In genomic region chr6:158567871-158568401, GRCh38 we compare ENCODE assay signal across 11 cellular contexts. TPM values are rescaled to one million over a fixed set of nuclear protein-coding genes. Genes with fewer than 3 reads are reported as not detected.
DNase-seq lines count a peak whose midpoint lies in the region; ATAC-seq and TF ChIP-seq lines count a peak whose summit lies in the region.
"Had no signal": no experiment of that assay in that cellular context is flagged by ENCODE, and none has a peak within 500 bp of the region (broad histone marks: within the 10 kb centered on the region; RNA-seq: fewer than 3 reads in every experiment).

No MANE protein-coding gene starts in this region.

- no peak overlapping the region for H2AFZ ChIP-seq in GM23338

- TF ChIP-seq CTCF in GM23338 (conservative IDR thresholded peaks at IDR 0.05; ENCODE audit: low read depth in 2 of 2) (no peak), coronary artery (IDR thresholded peaks at IDR 0.05) (no peak)

- peaks cover 33% of the 10 kb centered on the region for H4K20me1 ChIP-seq in GM23338 (replicated peaks; ENCODE audit: insufficient read depth)

- H3K27me3 Mint-ChIP-seq in GM23338 (ENCODE audit: insufficient read depth, low read depth, poor library complexity): peaks cover 7% of the 10 kb centered on the region
- no peaks in the 10 kb centered on the region for H3K27me3 Mint-ChIP-seq in T-helper 1 cell treated with Interleukin-12 subunit alpha and Interleukin-12 subunit beta and Interleukin-4 antibody, amounts not matched to agents 30 μg/mL and 1 μg/mL, for 36 hours (ENCODE audit: low read depth)
- no peaks in the 10 kb centered on the region for H3K27me3 Mint-ChIP-seq in natural killer cell treated with Interleukin-12 subunit alpha and Interleukin-12 subunit beta and Interleukin-15 and Interleukin-18, amount 100 ng/mL, for 72 hours

- DNase-seq in GM23338 (ENCODE audit: low spot score) (no peak), coronary artery (ENCODE audit: low spot score) (peak; percentile 47), KG1 (lab: John Stamatoyannopoulos, UW) (no peak), SKM-1 (lab: John Stamatoyannopoulos, UW; ENCODE audit: unreplicated experiment) (no peak)
- DNase-seq in natural killer cell treated with Interleukin-12 subunit alpha and Interleukin-12 subunit beta and Interleukin-15 and Interleukin-18, amount 100 ng/mL, for 72 hours (ENCODE audit: low spot score): no peak
- DNase-seq: lower lobe of right lung, PC-3 had no signal

- H3K4me1 ChIP-seq in GM23338 (ENCODE audit: insufficient read depth): peaks cover 3% of the 10 kb centered on the region; the same call in 1 of the 2 replicates

- H3F3A ChIP-seq in GM23338 (replicated peaks; ENCODE audit: low read depth): 0 out of 2 replicates have a peak, but pooled peaks cover 3% of the 10 kb centered on the region

- H3K27ac ChIP-seq in GM23338 (ENCODE audit: low read depth) (no peak overlapping the region), coronary artery (no peak overlapping the region)
- H3K27ac ChIP-seq: lower lobe of right lung, tibial nerve had no signal

- no peaks in the 10 kb centered on the region for H3K36me3 ChIP-seq in GM23338 (ENCODE audit: insufficient read depth)

- H3K27me3 ChIP-seq in GM23338 (ENCODE audit: insufficient read depth): no peaks in the 10 kb centered on the region
- H3K27me3 ChIP-seq: tibial nerve had no signal

- H3K36me3 Mint-ChIP-seq in GM23338 (ENCODE audit: low read depth): peaks cover 12% of the 10 kb centered on the region
- peaks cover 19% of the 10 kb centered on the region for H3K36me3 Mint-ChIP-seq in T-helper 1 cell treated with Interleukin-12 subunit alpha and Interleukin-12 subunit beta and Interleukin-4 antibody, amounts not matched to agents 30 μg/mL and 1 μg/mL, for 36 hours (ENCODE audit: low read depth)
- H3K36me3 Mint-ChIP-seq in natural killer cell treated with Interleukin-12 subunit alpha and Interleukin-12 subunit beta and Interleukin-15 and Interleukin-18, amount 100 ng/mL, for 72 hours: no peaks in the 10 kb centered on the region

- H3K4me3 ChIP-seq in GM23338 (no peak overlapping the region), coronary artery (no peak overlapping the region)
- H3K4me3 ChIP-seq: lower lobe of right lung, tibial nerve had no signal

- H3K4me2 ChIP-seq in GM23338: no peak overlapping the region

- no peaks in the 10 kb centered on the region for H3K9me3 Mint-ChIP-seq in GM23338
- H3K9me3 Mint-ChIP-seq in T-helper 1 cell treated with Interleukin-12 subunit alpha and Interleukin-12 subunit beta and Interleukin-4 antibody, amounts not matched to agents 30 μg/mL and 1 μg/mL, for 36 hours: no peaks in the 10 kb centered on the region
- no peaks in the 10 kb centered on the region for H3K9me3 Mint-ChIP-seq in natural killer cell treated with Interleukin-12 subunit alpha and Interleukin-12 subunit beta and Interleukin-15 and Interleukin-18, amount 100 ng/mL, for 72 hours

- H3K4me3 Mint-ChIP-seq in GM23338: no peak overlapping the region
- H3K4me3 Mint-ChIP-seq in T-helper 1 cell treated with Interleukin-12 subunit alpha and Interleukin-12 subunit beta and Interleukin-4 antibody, amounts not matched to agents 30 μg/mL and 1 μg/mL, for 36 hours: peak overlapping the region; percentile 76
- peak overlapping the region; percentile 84 for H3K4me3 Mint-ChIP-seq in natural killer cell treated with Interleukin-12 subunit alpha and Interleukin-12 subunit beta and Interleukin-15 and Interleukin-18, amount 100 ng/mL, for 72 hours

- no peak for ATAC-seq in GM23338
- ATAC-seq in natural killer cell treated with Interleukin-12 subunit alpha and Interleukin-12 subunit beta and Interleukin-15 and Interleukin-18, amount 100 ng/mL, for 72 hours: no peak
- no peak for ATAC-seq in GM18858 (IDR thresholded peaks at IDR 0.05; ENCODE audit: unreplicated experiment)
- ATAC-seq in GM19397 (IDR thresholded peaks at IDR 0.05; ENCODE audit: unreplicated experiment): no peak
- ATAC-seq: lower lobe of right lung, PC-3 had no signal

- H3K4me1 Mint-ChIP-seq in GM23338: peaks cover 35% of the 10 kb centered on the region
- H3K4me1 Mint-ChIP-seq in T-helper 1 cell treated with Interleukin-12 subunit alpha and Interleukin-12 subunit beta and Interleukin-4 antibody, amounts not matched to agents 30 μg/mL and 1 μg/mL, for 36 hours (ENCODE audit: low read depth): peaks cover 44% of the 10 kb centered on the region
- peaks cover 78 to 80% of the 10 kb centered on the region in 2 donors for H3K4me1 Mint-ChIP-seq in natural killer cell treated with Interleukin-12 subunit alpha and Interleukin-12 subunit beta and Interleukin-15 and Interleukin-18, amount 100 ng/mL, for 72 hours (ENCODE audit: low read depth in 2 of 2)

- peak overlapping the region; percentile 0; the same call in 1 of the 2 replicates for H3K27ac Mint-ChIP-seq in GM23338
- H3K27ac Mint-ChIP-seq in T-helper 1 cell treated with Interleukin-12 subunit alpha and Interleukin-12 subunit beta and Interleukin-4 antibody, amounts not matched to agents 30 μg/mL and 1 μg/mL, for 36 hours: peak overlapping the region; percentile 94
- H3K27ac Mint-ChIP-seq in natural killer cell treated with Interleukin-12 subunit alpha and Interleukin-12 subunit beta and Interleukin-15 and Interleukin-18, amount 100 ng/mL, for 72 hours: peak overlapping the region; percentile 83 to 87

- H3K79me2 ChIP-seq in GM23338 (replicated peaks; ENCODE audit: insufficient read depth): peaks cover 99% of the 10 kb centered on the region

- no peaks in the 10 kb centered on the region for H3K9me2 ChIP-seq in GM23338 (ENCODE audit: insufficient read depth)

TF ChIP-seq in GM23338, 12 proteins besides CTCF, POLR2A, EP300 and RAD21 (continues in another document):
- TF ChIP-seq JUNB (IDR thresholded peaks at IDR 0.05; ENCODE audit: unreplicated experiment) (no peak), REST (IDR thresholded peaks at IDR 0.05; ENCODE audit: unreplicated experiment) (no peak), ZNF331 (CRISPR knock-in tag; IDR thresholded peaks at IDR 0.05; ENCODE audit: low read depth) (no peak), ETS1 (IDR thresholded peaks at IDR 0.05) (no peak), EZH2 (IDR thresholded peaks at IDR 0.05; ENCODE audit: low read depth, unreplicated experiment) (no peak), EZH2phosphoT487 (IDR thresholded peaks at IDR 0.05; ENCODE audit: unreplicated experiment) (no peak), ZNF114 (CRISPR knock-in tag; IDR thresholded peaks at IDR 0.05) (no peak)

RNA-seq across cellular contexts. Expression of gene TMEM181, which starts 8.0 kb away (rescaled TPM):
- total RNA-seq in GM23338 (2014; rRNA removed; shearing (Covaris generic)): 25.2 and 28.2 TPM in 2 replicates
- polyA plus RNA-seq in GM23338 (2016; fragmentation: Nextera tagmentation; extraction: Ambion mirVana): 11.9 and 12.3 TPM in 2 replicates
- 10 to 100 TPM; 19.6 to 30.9 TPM for total RNA-seq in natural killer cell treated with Interleukin-12 subunit alpha and Interleukin-12 subunit beta and Interleukin-15 and Interleukin-18, amount 100 ng/mL, for 72 hours

Comparison
In these comparisons a context has a peak if more than half of its experiments do, and no peak if none do; other contexts are left out.
1. H3K27ac Mint-ChIP-seq: peak in every context shown above with its lines; median percentile 94 in T-helper 1 cell treated with Interleukin-12 subunit alpha and Interleukin-12 subunit beta and Interleukin-4 antibody, amounts not matched to agents 30 μg/mL and 1 μg/mL, for 36 hours; 85 in natural killer cell treated with Interleukin-12 subunit alpha and Interleukin-12 subunit beta and Interleukin-15 and Interleukin-18, amount 100 ng/mL, for 72 hours; 0 in GM23338.